In genomic region chr3:185316740-185317407, GRCh38 we compare ENCODE assay signal across 10 cellular contexts. TPM values are rescaled to one million over a fixed set of nuclear protein-coding genes. Genes with fewer than 3 reads are reported as not detected.
A peak's percentile ranks its signal among the peaks of the same experiment; 100 is the strongest.
DNase-seq lines count a peak whose midpoint lies in the region; ATAC-seq and TF ChIP-seq lines count a peak whose summit lies in the region.
"Had no signal": no experiment of that assay in that cellular context is flagged by ENCODE, and none has a peak within 500 bp of the region (broad histone marks: within the 10 kb centered on the region; RNA-seq: fewer than 3 reads in every experiment).

No MANE protein-coding gene starts in this region.

- no peak overlapping the region for H3K4me3 Mint-ChIP-seq in activated T-cell treated with anti-CD3 and anti-CD28 coated beads, Interleukin-2, amount 50 U/mL, for 4 hours

- DNase-seq in H4 (ENCODE audit: low spot score) (peak; percentile 68), SIG-M5 (lab: John Stamatoyannopoulos, UW) (peak; percentile 26), fibroblast of the aortic adventitia (ENCODE audit: low read depth) (peak; percentile 85), sciatic nerve (ENCODE audit: low spot score) (no peak), NCI-H1417 (lab: John Stamatoyannopoulos, UW) (no peak)
- DNase-seq in activated effector memory CD4-positive, alpha-beta T cell treated with Interleukin-2 at 50 U/mL for 16 hours, result no peak
- no peak for DNase-seq in activated T-cell treated with anti-CD3 and anti-CD28 coated beads, Interleukin-2, amount 50 U/mL, for 4 hours
- DNase-seq: activated gamma-delta T cell, head of caudate nucleus had no signal

- TF ChIP-seq CTCF in fibroblast of the aortic adventitia (IDR thresholded peaks at IDR 0.05; ENCODE audit: insufficient read depth, low read length), result no peak

- no peaks in the 10 kb centered on the region for H3K36me3 Mint-ChIP-seq in activated T-cell treated with anti-CD3 and anti-CD28 coated beads, Interleukin-2, amount 50 U/mL, for 4 hours (ENCODE audit: insufficient read depth)

- H3K9me3 Mint-ChIP-seq in activated T-cell treated with anti-CD3 and anti-CD28 coated beads, Interleukin-2, amount 50 U/mL, for 4 hours, result no peaks in the 10 kb centered on the region

- peaks cover 3% of the 10 kb centered on the region for H3K27me3 Mint-ChIP-seq in activated T-cell treated with anti-CD3 and anti-CD28 coated beads, Interleukin-2, amount 50 U/mL, for 4 hours (ENCODE audit: low read depth)

- peak; percentile 30 for ATAC-seq in sciatic nerve
- ATAC-seq in HG03442 (IDR thresholded peaks at IDR 0.05; ENCODE audit: unreplicated experiment), result no peak
- ATAC-seq in activated T-cell treated with anti-CD3 and anti-CD28 coated beads, Interleukin-2, amount 50 U/mL, for 4 hours, result no peak

- no peak overlapping the region for H3K4me3 ChIP-seq in fibroblast of the aortic adventitia (ENCODE audit: low read depth, low read length)

- intact Hi-C loops in sciatic nerve (cut with DNase I), result no loop called here

- no peaks in the 10 kb centered on the region for H3K4me1 Mint-ChIP-seq in activated T-cell treated with anti-CD3 and anti-CD28 coated beads, Interleukin-2, amount 50 U/mL, for 4 hours (ENCODE audit: low read depth)

RNA-seq across cellular contexts. Expression of gene MAP3K13, which starts 46.1 kb away (rescaled TPM):
- total RNA-seq in H4 (2014; rRNA removed; shearing (Covaris generic)), result 34.3 and 47.7 TPM in 2 replicates
- total RNA-seq in fibroblast of the aortic adventitia (ENCODE audit: low replicate concordance), result 13.0 and 21.9 TPM in 2 replicates
- 22.2 TPM for total RNA-seq in sciatic nerve
- 10 to 100 TPM in 1 of 3 donors, 1 to 10 TPM in 2; 8.8 to 12.3 (median 9.0) TPM for total RNA-seq in activated T-cell treated with anti-CD3 and anti-CD28 coated beads, Interleukin-2, amount 50 U/mL, for 4 hours

Comparison
In these comparisons a context has a peak if more than half of its experiments do, and no peak if none do; other contexts are left out.
1. DNase-seq: peak in H4 (single experiment), SIG-M5 (single experiment) and fibroblast of the aortic adventitia (single experiment); none in sciatic nerve (single experiment), activated effector memory CD4-positive, alpha-beta T cell treated with Interleukin-2 at 50 U/mL for 16 hours (single experiment), NCI-H1417 (0 of 3) and activated T-cell treated with anti-CD3 and anti-CD28 coated beads, Interleukin-2, amount 50 U/mL, for 4 hours (single experiment).